Comparison of ENCODE assay signal across 20 cellular contexts in the genomic region with DNA sequence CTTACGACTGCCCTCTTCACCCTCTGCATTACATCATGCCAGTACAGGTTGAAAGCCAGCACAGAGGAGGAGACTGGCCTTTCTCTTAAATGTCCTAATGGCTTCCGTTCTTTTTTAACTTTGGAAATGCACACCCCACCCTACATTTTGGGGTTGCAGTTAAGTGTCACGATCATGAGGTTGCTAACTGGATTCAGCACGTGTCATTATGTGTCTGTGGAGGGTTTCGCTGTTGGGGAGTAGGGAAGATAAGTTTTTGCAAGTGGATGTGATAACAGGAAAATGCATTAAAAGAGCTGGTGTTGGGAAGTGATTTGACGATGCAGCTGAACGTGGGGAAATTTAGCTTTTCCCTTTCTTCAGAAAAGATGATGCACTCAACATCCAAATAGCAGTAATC.
DNase-seq lines count a peak whose midpoint lies in the region; ATAC-seq, FAIRE-seq and TF ChIP-seq lines count a peak whose summit lies in the region.
"Had no signal": no experiment of that assay in that cellular context is flagged by ENCODE, and none has a peak within 500 bp of the region (broad histone marks: within the 10 kb centered on the region; RNA-seq: fewer than 3 reads in every experiment).

No MANE protein-coding gene starts in this region.

- BruUV-seq in K562 (replicated peaks; lab: Mats Ljungman, UMichigan) (no TSS peak), A673 (replicated peaks; lab: Mats Ljungman, UMichigan) (no TSS peak)

- H4K20me1 ChIP-seq in GM23338 (replicated peaks; ENCODE audit: insufficient read depth) (peaks cover 13% of the 10 kb centered on the region), K562 (replicated peaks; ENCODE audit: control insufficient read depth, insufficient read depth, low read length) (peaks cover 22% of the 10 kb centered on the region)

- no peaks in the 10 kb centered on the region for H3K9me2 ChIP-seq in GM23338 (ENCODE audit: insufficient read depth)

- H3K23ac ChIP-seq in mesendoderm (ENCODE audit: low read length) = no peak overlapping the region

- no peak overlapping the region for H3K27ac Mint-ChIP-seq in GM23338
- H3K27ac Mint-ChIP-seq: CD4-positive, alpha-beta memory T cell; H9 had no signal

- no peaks in the 10 kb centered on the region for H3K9me3 Mint-ChIP-seq in GM23338
- H3K9me3 Mint-ChIP-seq: CD4-positive, alpha-beta memory T cell; H9 had no signal

- H4K8ac ChIP-seq in mesendoderm (ENCODE audit: low read depth, low read length) = no peak overlapping the region

- no peak overlapping the region for H2BK5ac ChIP-seq in mesendoderm (ENCODE audit: low read length)

- intact Hi-C loops in K562 (cut with micrococcal nuclease) = no loop called here
- intact Hi-C loops in A673 (cut with micrococcal nuclease; ENCODE audit: unreplicated experiment) = no loop called here

- H3K18ac ChIP-seq in mesendoderm (ENCODE audit: low read length) = no peak overlapping the region

- H3K36me3 ChIP-seq in GM23338 (ENCODE audit: insufficient read depth) (no peaks in the 10 kb centered on the region), K562 (ENCODE audit: control insufficient read depth, insufficient read depth, low read length) (peaks cover 65% of the 10 kb centered on the region), iPS-20b (ENCODE audit: insufficient read depth, low read depth, low read length) (peaks cover 22% of the 10 kb centered on the region), mesendoderm (ENCODE audit: control insufficient read depth, insufficient read depth, low read length) (no peaks in the 10 kb centered on the region), A673 (ENCODE audit: insufficient read depth, low read length, poor library complexity, severe bottlenecking) (no peaks in the 10 kb centered on the region)

- no peak overlapping the region for H2BK15ac ChIP-seq in mesendoderm (replicated peaks; ENCODE audit: low read depth)

- H3K4me1 ChIP-seq in GM23338 (ENCODE audit: insufficient read depth) (peaks cover 66% of the 10 kb centered on the region), K562 (replicated peaks in 1 of 2; ENCODE audit: control insufficient read depth in 2 of 2, insufficient read depth in 2 of 2, low read length in 2 of 2) (peaks cover 42 to 80% of the 10 kb centered on the region in 2 experiments), iPS-20b (ENCODE audit: insufficient read depth, low read length) (peaks cover 40% of the 10 kb centered on the region), mesendoderm (ENCODE audit: control insufficient read depth, low read depth, low read length) (peaks cover 20% of the 10 kb centered on the region), A673 (ENCODE audit: insufficient read depth, low read length, poor library complexity, severe bottlenecking) (peaks cover 31% of the 10 kb centered on the region), foreskin keratinocyte (peaks cover 29% of the 10 kb centered on the region)
- H3K4me1 ChIP-seq: A549 had no signal

- TF ChIP-seq CTCF in GM23338 (conservative IDR thresholded peaks at IDR 0.05; ENCODE audit: low read depth in 2 of 2) = no peak
- TF ChIP-seq CTCF in K562 (IDR thresholded peaks at IDR 0.05 in 2 of 3, conservative IDR thresholded peaks at IDR 0.05 in 1 of 3; ENCODE audit: insufficient read depth in 2 of 3, low read depth in 1 of 3, low read length in 3 of 3) = no peak
- TF ChIP-seq CTCF in A673 (conservative IDR thresholded peaks at IDR 0.05; ENCODE audit: low read depth, low read length) = no peak
- TF ChIP-seq CTCF in foreskin keratinocyte (conservative IDR thresholded peaks at IDR 0.05) = no peak

- H3K4me1 Mint-ChIP-seq in GM23338 = peaks cover 38% of the 10 kb centered on the region

- POLR2A ChIA-PET in K562 (lab: Yijun Ruan, JAX) (interaction anchor here (0.7 to 1.9 kb wide), 10 partner anchors 10 to 84 kb away, joined by 3 to 5 read pairs (median 4); no protein-coding TSS in a partner anchor), A673 (lab: Charles Lee; ENCODE audit: low non-redundant PET) (no interaction called here)

- H3K27ac ChIP-seq in GM23338 (ENCODE audit: low read depth) (no peak overlapping the region), K562 (ENCODE audit: extremely low read depth, low read depth, low read length) (peak overlapping the region; percentile 28; the same call in 2 of the 3 replicates), iPS-20b (ENCODE audit: low read length) (no peak overlapping the region), mesendoderm (ENCODE audit: low read depth, low read length) (no peak overlapping the region), A673 (ENCODE audit: low read depth, low read length, poor library complexity, severe bottlenecking) (no peak overlapping the region), foreskin keratinocyte (no peak overlapping the region)
- H3K27ac ChIP-seq: A549, GM23248 had no signal

- H2BK120ac ChIP-seq in mesendoderm (ENCODE audit: low read depth, low read length) = no peak overlapping the region

- no peak overlapping the region for H2AK5ac ChIP-seq in mesendoderm (ENCODE audit: low read length)

- DNase-seq in GM23338 (ENCODE audit: low spot score) (no peak), K562 (ENCODE audit: extremely low read depth in 1 of 4, low spot score in 3 of 4) (peak in 1 of 4 experiments; percentile 59), mesendoderm (no peak), Kasumi-1 (lab: John Stamatoyannopoulos, UW) (no peak), A673 (ENCODE audit: low spot score) (no peak), foreskin keratinocyte (no peak)
- DNase-seq: 8988T; C1 segment of cervical spinal cord; Calu3; CD4-positive, alpha-beta memory T cell; COR-L47; DMS53; DMS79 treated with DMSO at 0.1 percent for 48 hours; GF-D8; H9 had no signal

- no peaks in the 10 kb centered on the region for H3F3A ChIP-seq in GM23338 (replicated peaks; ENCODE audit: low read depth)

- peaks cover 2% of the 10 kb centered on the region for H3K27me3 Mint-ChIP-seq in GM23338 (ENCODE audit: insufficient read depth, low read depth, poor library complexity)
- H3K27me3 Mint-ChIP-seq: CD4-positive, alpha-beta memory T cell had no signal

- H3K4me2 ChIP-seq in GM23338 (peak overlapping the region; percentile 56), K562 (ENCODE audit: insufficient read depth, low read length) (peak overlapping the region; percentile 44; the same call in 1 of the 2 replicates), mesendoderm (ENCODE audit: low read length) (no peak overlapping the region)
- H3K4me2 ChIP-seq: A549 had no signal

- peak; percentile 48 for FAIRE-seq in K562 (lab: Jason Lieb, UNC)
- FAIRE-seq: A549, GM12891 had no signal

- in situ Hi-C loops in K562 (cut with MboI) = no loop called here

- TF ChIP-seq POLR2A in K562 (conservative IDR thresholded peaks at IDR 0.05) = no peak

- H3K9me3 ChIP-seq in K562 (replicated peaks; ENCODE audit: control insufficient read depth, insufficient read depth, low read depth, low read length) (no peaks in the 10 kb centered on the region), iPS-20b (ENCODE audit: insufficient read depth, low read depth, low read length) (no peaks in the 10 kb centered on the region), A673 (ENCODE audit: low read depth, low read length, poor library complexity, severe bottlenecking) (no peaks in the 10 kb centered on the region)
- H3K9me3 ChIP-seq: A549 had no signal

- H3K9me1 ChIP-seq in K562 (ENCODE audit: control insufficient read depth, insufficient read depth, low read length) = peaks cover 15% of the 10 kb centered on the region

- H3K4me3 ChIP-seq in GM23338 (0 out of 2 replicates have a peak overlapping the region, but pooled peaks have one; percentile 19), K562 (no peak overlapping the region), iPS-20b (ENCODE audit: low read length) (peak overlapping the region; percentile 20; the same call in 1 of the 2 replicates), mesendoderm (ENCODE audit: low read length) (no peak overlapping the region), A673 (ENCODE audit: low read depth, low read length, poor library complexity, severe bottlenecking) (no peak overlapping the region)
- H3K4me3 ChIP-seq: A549, GM23248 had no signal

- no peak for TF ChIP-seq EP300 in K562 (IDR thresholded peaks at IDR 0.05; ENCODE audit: low read length)

- CTCF ChIA-PET in K562 (lab: Yijun Ruan, JAX; ENCODE audit: low intra/inter-chr PET ratio) = no interaction called here
- CTCF ChIA-PET in A673 (lab: Charles Lee) = no interaction called here

- H3K4ac ChIP-seq in mesendoderm (ENCODE audit: low read depth, low read length) = no peak overlapping the region

- H3K4me3 Mint-ChIP-seq in GM23338 = no peak overlapping the region
- H3K4me3 Mint-ChIP-seq: CD4-positive, alpha-beta memory T cell; H9 had no signal

- no peak overlapping the region for H4K5ac ChIP-seq in mesendoderm (ENCODE audit: low read length)

- ATAC-seq in GM23338 = peak; percentile 32
- peak; percentile 11 for ATAC-seq in K562
- ATAC-seq in foreskin keratinocyte = no peak
- ATAC-seq: HCT116 had no signal

- H3K79me2 ChIP-seq in GM23338 (replicated peaks; ENCODE audit: insufficient read depth) = peaks cover 66% of the 10 kb centered on the region
- peaks cover 71% of the 10 kb centered on the region for H3K79me2 ChIP-seq in K562 (ENCODE audit: control insufficient read depth, insufficient read depth, low read length)
- H3K79me2 ChIP-seq in mesendoderm (ENCODE audit: control insufficient read depth, insufficient read depth, low read length) = no peaks in the 10 kb centered on the region

- no peak overlapping the region for H2AFZ ChIP-seq in GM23338
- H2AFZ ChIP-seq in K562 (ENCODE audit: low read depth, low read length) = no peak overlapping the region
- H2AFZ ChIP-seq: GM23248 had no signal

- peak overlapping the region; percentile 5 for H3K56ac ChIP-seq in mesendoderm (ENCODE audit: low read length)

- TF ChIP-seq RAD21 in K562 (CRISPR knock-in tag; conservative IDR thresholded peaks at IDR 0.05 in 1 of 2, IDR thresholded peaks at IDR 0.05 in 1 of 2) = no peak

- H3K9ac ChIP-seq in K562 (ENCODE audit: insufficient read depth in 1 of 2, low read depth in 2 of 2, low read length in 2 of 2) (no peak overlapping the region), iPS-20b (ENCODE audit: low read depth, low read length) (no peak overlapping the region), mesendoderm (ENCODE audit: low read length) (no peak overlapping the region)
- H3K9ac ChIP-seq: GM23248 had no signal

- 13% methylated on average over 7 of the region's 7 CpGs for WGBS in K562 (ENCODE audit: insufficient coverage, low coverage, missing lambda C conversion rate)
- WGBS in mesendoderm (ENCODE audit: extremely low coverage, insufficient coverage, low lambda C conversion rate) = no CpG with 5 or more reads among the region's 7 CpGs

- H3K79me1 ChIP-seq in mesendoderm (ENCODE audit: low read length) = peaks cover 10% of the 10 kb centered on the region

- H3K36me3 Mint-ChIP-seq in GM23338 (ENCODE audit: low read depth) = peaks cover 11% of the 10 kb centered on the region; the same call in 2 of the 3 replicates

- H3K27me3 ChIP-seq in GM23338 (ENCODE audit: insufficient read depth) (no peaks in the 10 kb centered on the region), K562 (ENCODE audit: control insufficient read depth in 2 of 2, insufficient read depth in 2 of 2, low read length in 2 of 2) (no peaks in the 10 kb centered on the region), iPS-20b (ENCODE audit: insufficient read depth, low read length) (no peaks in the 10 kb centered on the region), mesendoderm (ENCODE audit: insufficient read depth, low read length, poor library complexity) (no peaks in the 10 kb centered on the region), A673 (replicated peaks; ENCODE audit: insufficient read depth, low read depth, low read length, poor library complexity) (no peaks in the 10 kb centered on the region), foreskin keratinocyte (no peaks in the 10 kb centered on the region)

Comparison
In these comparisons a context has a peak if more than half of its experiments do, and no peak if none do; other contexts are left out.
1. H3K4me3 ChIP-seq: peak in GM23338 (single experiment) and iPS-20b (single experiment); none in K562 (single experiment), mesendoderm (single experiment) and A673 (single experiment).